ENCODE assay signal across 1 cellular context in genomic region chr21:34553199-34553952, GRCh38.
TF ChIP-seq lines count a peak whose summit lies in the region.

No MANE protein-coding gene starts in this region.

TF ChIP-seq in SK-N-SH treated with all-trans-retinoic acid at 6 μM for 48 hours, 23 proteins besides CTCF, POLR2A, EP300 and RAD21 (continued from another document):
- TF ChIP-seq BACH2 (CRISPR knock-in tag; IDR thresholded peaks at IDR 0.05; ENCODE audit: borderline replicate concordance), result no peak
- TF ChIP-seq ZFP3 (CRISPR knock-in tag; IDR thresholded peaks at IDR 0.05), result no peak
- TF ChIP-seq ZFP30 (CRISPR knock-in tag; IDR thresholded peaks at IDR 0.05), result no peak
- TF ChIP-seq ZNF565 (CRISPR knock-in tag; conservative IDR thresholded peaks at IDR 0.05; ENCODE audit: low read depth), result no peak
- no peak for TF ChIP-seq GLIS3 (CRISPR knock-in tag; IDR thresholded peaks at IDR 0.05)
- TF ChIP-seq PPARA (CRISPR knock-in tag; IDR thresholded peaks at IDR 0.05; ENCODE audit: borderline replicate concordance), result no peak
